In the genomic region with DNA sequence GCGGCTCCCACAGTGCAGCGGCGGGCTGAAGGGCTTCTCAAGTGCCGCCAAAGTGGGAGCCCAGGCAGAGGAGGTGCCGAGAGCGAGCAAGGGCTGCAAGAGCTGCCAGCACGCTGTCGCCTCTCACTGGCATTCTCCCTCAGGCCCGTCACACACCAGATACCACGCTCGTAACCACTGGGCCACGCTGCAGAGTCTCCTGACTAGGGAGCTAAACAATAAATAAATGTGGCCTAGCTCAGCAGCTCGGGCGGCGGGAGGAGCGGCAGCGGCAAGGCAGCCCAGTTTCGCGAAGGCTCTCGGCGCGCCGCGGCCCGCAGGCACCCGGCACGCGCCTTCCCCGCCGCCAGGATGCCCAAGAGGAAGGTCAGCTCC, we compare ENCODE assay signal across 13 cellular contexts. TPM values are rescaled to one million over a fixed set of nuclear protein-coding genes. Genes with fewer than 3 reads are reported as not detected.
DNase-seq lines count a peak whose midpoint lies in the region; TF ChIP-seq lines count a peak whose summit lies in the region.
"Had no signal": no experiment of that assay in that cellular context is flagged by ENCODE, and none has a peak within 500 bp of the region (broad histone marks: within the 10 kb centered on the region; RNA-seq: fewer than 3 reads in every experiment).

No MANE protein-coding gene starts in this region.

- H3K27ac Mint-ChIP-seq in H9 (no peak overlapping the region), endodermal cell (no peak overlapping the region), mesothelial cell of epicardium (no peak overlapping the region), type B pancreatic cell (peak overlapping the region; percentile 54)

- H2BK15ac ChIP-seq in H9 (ENCODE audit: low read depth, low read length), result no peak overlapping the region

- H3K4me3 Mint-ChIP-seq in H9, result peak overlapping the region in 1 of 2 experiments; percentile 62; a peak in 1 of 5 replicates
- H3K4me3 Mint-ChIP-seq in endodermal cell, result peak overlapping the region; percentile 40
- H3K4me3 Mint-ChIP-seq in mesothelial cell of epicardium, result peak overlapping the region; percentile 22
- H3K4me3 Mint-ChIP-seq in type B pancreatic cell, result peak overlapping the region; percentile 30

- DNase-seq in H9 (peak; percentile 69), endodermal cell (peak; percentile 86), mesothelial cell of epicardium (ENCODE audit: low spot score in 2 of 2, unreplicated experiment in 2 of 2) (no peak), type B pancreatic cell (ENCODE audit: extremely low spot score, unreplicated experiment) (no peak), ovary (no peak), kidney tubule cell (ENCODE audit: low spot score) (no peak)
- no peak for DNase-seq in NK-92 treated with Interleukin-12 subunit alpha and Interleukin-12 subunit beta, amount 100 ng/mL, for 24 hours (lab: John Stamatoyannopoulos, UW)
- DNase-seq: DMS53, KG1, NCI-H1092 treated with DMSO at 0.1 percent for 48 hours, NCI-H1694 treated with DMSO at 0.1 percent for 48 hours, NCI-H2171, NCI-H82 had no signal

- H3K56ac ChIP-seq in H9 (ENCODE audit: insufficient read length, low read depth, low read length), result no peak overlapping the region

- no peak overlapping the region for H2BK20ac ChIP-seq in H9 (ENCODE audit: low read depth, low read length, poor library complexity, severe bottlenecking)

- WGBS in H9 (ENCODE audit: extremely low coverage, insufficient read length, low lambda C conversion rate), result no CpG with 5 or more reads among the region's 30 CpGs
- 94 to 99% methylated on average over 23 to 30 of the region's 30 CpGs for WGBS in endodermal cell (ENCODE audit: insufficient coverage in 1 of 2, insufficient read length in 1 of 2), 2 experiments
- WGBS in ovary, 3 donors, result 95 to 96% (median 96%) methylated on average over 30 of the region's 30 CpGs

- H2BK120ac ChIP-seq in H9 (ENCODE audit: low read depth, low read length, poor library complexity, severe bottlenecking), result no peak overlapping the region

- no peak overlapping the region for H2AFZ ChIP-seq in H9 (ENCODE audit: low read length)

- peaks cover 23 to 30% of the 10 kb centered on the region in 2 experiments for H3K4me1 Mint-ChIP-seq in H9
- peaks cover 10% of the 10 kb centered on the region for H3K4me1 Mint-ChIP-seq in endodermal cell
- peaks cover 35% of the 10 kb centered on the region for H3K4me1 Mint-ChIP-seq in mesothelial cell of epicardium
- peaks cover 38% of the 10 kb centered on the region for H3K4me1 Mint-ChIP-seq in type B pancreatic cell (ENCODE audit: unreplicated experiment)

- no peak overlapping the region for H4K91ac ChIP-seq in H9 (ENCODE audit: insufficient read length, low read depth, low read length)

- peaks cover 9% of the 10 kb centered on the region for H3K27me3 Mint-ChIP-seq in H9 (ENCODE audit: low read depth)
- H3K27me3 Mint-ChIP-seq in endodermal cell (ENCODE audit: insufficient read depth), result peaks cover 56% of the 10 kb centered on the region
- peaks cover 20% of the 10 kb centered on the region for H3K27me3 Mint-ChIP-seq in mesothelial cell of epicardium (ENCODE audit: low read depth)
- H3K27me3 Mint-ChIP-seq in type B pancreatic cell, result peaks cover 37% of the 10 kb centered on the region

- H2BK5ac ChIP-seq in H9 (ENCODE audit: insufficient read length, low read length), result no peak overlapping the region

- H4K5ac ChIP-seq in H9 (ENCODE audit: insufficient read length, low read depth, low read length), result no peak overlapping the region

- H3K36me3 ChIP-seq in endodermal cell (ENCODE audit: control insufficient read depth, insufficient read depth, low read length) (no peaks in the 10 kb centered on the region), ovary (no peaks in the 10 kb centered on the region)

- H3K4ac ChIP-seq in H9 (ENCODE audit: low read depth, low read length), result no peak overlapping the region

- H3K14ac ChIP-seq in H9 (ENCODE audit: insufficient read depth, low read length), result no peak overlapping the region

- H4K8ac ChIP-seq in H9 (replicated peaks; ENCODE audit: insufficient read length, low read depth, low read length), result no peak overlapping the region

- H3K23me2 ChIP-seq in H9 (ENCODE audit: insufficient read length, low read depth, low read length, poor library complexity, severe bottlenecking), result peaks cover 8% of the 10 kb centered on the region

- no peak overlapping the region for H3T11ph ChIP-seq in H9 (ENCODE audit: low read length)

- H3K27me3 ChIP-seq in H9 (ENCODE audit: insufficient read depth, low read length) (no peaks in the 10 kb centered on the region; the same call in 1 of the 2 replicates), endodermal cell (ENCODE audit: control insufficient read depth, insufficient read depth, low read length, poor library complexity, severe bottlenecking) (peaks cover 4% of the 10 kb centered on the region), ovary (no peaks in the 10 kb centered on the region)

- no peak overlapping the region for H2BK12ac ChIP-seq in H9 (ENCODE audit: insufficient read length, low read depth, low read length)

- H3K9ac ChIP-seq in H9 (ENCODE audit: extremely low read depth, insufficient read length, low read length) (no peak overlapping the region), endodermal cell (ENCODE audit: extremely low read depth, low read length, poor library complexity, severe bottlenecking) (no peak overlapping the region)

- H3K36me3 Mint-ChIP-seq in H9 (ENCODE audit: insufficient read depth in 1 of 3, low read depth in 3 of 3), result no peaks in the 10 kb centered on the region
- no peaks in the 10 kb centered on the region for H3K36me3 Mint-ChIP-seq in endodermal cell (ENCODE audit: low read depth)
- H3K36me3 Mint-ChIP-seq in mesothelial cell of epicardium, result no peaks in the 10 kb centered on the region
- H3K36me3 Mint-ChIP-seq in type B pancreatic cell, result no peaks in the 10 kb centered on the region

- H3K9me3 ChIP-seq in H9 (ENCODE audit: control insufficient read depth, low read depth, low read length) (no peaks in the 10 kb centered on the region), endodermal cell (ENCODE audit: control insufficient read depth, low read length) (peaks cover 1% of the 10 kb centered on the region), ovary (no peaks in the 10 kb centered on the region)

- intact Hi-C loops in ovary (cut with DNase I), result loop anchor here (5.0 to 10.0 kb wide), 3 partner anchors 97 to 189 kb away; no protein-coding TSS in a partner anchor

- no peak overlapping the region for H3K27ac ChIP-seq in H9 (ENCODE audit: insufficient read length, low read depth, low read length)
- no peak overlapping the region for H3K27ac ChIP-seq in endodermal cell (ENCODE audit: low read depth, low read length)
- no peak overlapping the region for H3K27ac ChIP-seq in ovary

- H3K4me3 ChIP-seq in endodermal cell (ENCODE audit: low read length), result no peak overlapping the region
- no peak overlapping the region for H3K4me3 ChIP-seq in ovary

- H3K4me2 ChIP-seq in H9 (ENCODE audit: insufficient read depth, insufficient read length, low read length), result peak overlapping the region; percentile 15

- TF ChIP-seq EP300 in ovary (IDR thresholded peaks at IDR 0.05), result no peak

- no peak overlapping the region for H3K23ac ChIP-seq in H9 (ENCODE audit: insufficient read length, low read depth, low read length)

- no peak overlapping the region for H3K18ac ChIP-seq in H9 (ENCODE audit: insufficient read length, low read depth, low read length)

- H3K4me1 ChIP-seq in H9 (ENCODE audit: insufficient read depth, low read length) (no peaks in the 10 kb centered on the region; the same call in 1 of the 2 replicates), endodermal cell (ENCODE audit: control insufficient read depth, insufficient read depth, low read length) (peaks cover 5% of the 10 kb centered on the region), ovary (ENCODE audit: insufficient read depth) (no peaks in the 10 kb centered on the region)

- H3K79me1 ChIP-seq in H9 (ENCODE audit: insufficient read depth, low read depth, low read length, poor library complexity, severe bottlenecking), result no peaks in the 10 kb centered on the region

- TF ChIP-seq CTCF in H9 (conservative IDR thresholded peaks at IDR 0.05) (no peak), endodermal cell (conservative IDR thresholded peaks at IDR 0.05) (peak; percentile 37), mesothelial cell of epicardium (IDR thresholded peaks at IDR 0.05; ENCODE audit: unreplicated experiment) (no peak), type B pancreatic cell (conservative IDR thresholded peaks at IDR 0.05) (no peak), ovary (IDR thresholded peaks at IDR 0.05) (no peak)

- H4K20me1 ChIP-seq in H9 (ENCODE audit: control insufficient read depth, insufficient read depth, insufficient read length), result no peaks in the 10 kb centered on the region

- H3K79me2 ChIP-seq in H9 (ENCODE audit: insufficient read depth, low read length), result no peaks in the 10 kb centered on the region

- no peak overlapping the region for H2AK5ac ChIP-seq in H9 (ENCODE audit: insufficient read length, low read length)

- no peak for TF ChIP-seq POLR2A in ovary (IDR thresholded peaks at IDR 0.05)

- H3K9me3 Mint-ChIP-seq in H9 (peaks cover 0 to under 1% of the 10 kb centered on the region in 2 experiments; a peak in 1 of 5 replicates), endodermal cell (no peaks in the 10 kb centered on the region), mesothelial cell of epicardium (no peaks in the 10 kb centered on the region), type B pancreatic cell (no peaks in the 10 kb centered on the region)

RNA-seq across cellular contexts. Expression of gene FAM174B, which starts 55.9 kb away (rescaled TPM):
- 38.0 and 38.5 TPM in 2 replicates for total RNA-seq in H9 (2021)
- 100 to 1,000 TPM in 1 of 2 donors, 10 to 100 TPM in 1; 66.0 to 105 TPM for total RNA-seq in endodermal cell
- 22.2 TPM for polyA plus RNA-seq in endodermal cell (2013, experiment 1 of 2)
- 27.3 TPM for polyA plus RNA-seq in endodermal cell (2013, experiment 2 of 2)
- 18.8 to 20.7 TPM (median 19.1 TPM) in 3 replicates for total RNA-seq in mesothelial cell of epicardium
- 33.2 and 41.4 TPM in 2 replicates for total RNA-seq in type B pancreatic cell (ENCODE audit: low replicate concordance)
- total RNA-seq in ovary, result 10 to 100 TPM in 6 of 7 donors, 1 to 10 TPM in 1; 2.5 to 31.5 (median 15.4) TPM
- 10 to 100 TPM; 11.8 to 15.5 TPM for polyA plus RNA-seq in ovary

Comparison
In these comparisons a context has a peak if more than half of its experiments do, and no peak if none do; other contexts are left out.
1. DNase-seq: peak in H9 (single experiment) and endodermal cell (single experiment); none in mesothelial cell of epicardium (0 of 2), type B pancreatic cell (single experiment), NK-92 treated with Interleukin-12 subunit alpha and Interleukin-12 subunit beta, amount 100 ng/mL, for 24 hours (single experiment), ovary (0 of 5) and kidney tubule cell (single experiment).